Comparison of ENCODE assay signal across 1 cellular context in the genomic region with DNA sequence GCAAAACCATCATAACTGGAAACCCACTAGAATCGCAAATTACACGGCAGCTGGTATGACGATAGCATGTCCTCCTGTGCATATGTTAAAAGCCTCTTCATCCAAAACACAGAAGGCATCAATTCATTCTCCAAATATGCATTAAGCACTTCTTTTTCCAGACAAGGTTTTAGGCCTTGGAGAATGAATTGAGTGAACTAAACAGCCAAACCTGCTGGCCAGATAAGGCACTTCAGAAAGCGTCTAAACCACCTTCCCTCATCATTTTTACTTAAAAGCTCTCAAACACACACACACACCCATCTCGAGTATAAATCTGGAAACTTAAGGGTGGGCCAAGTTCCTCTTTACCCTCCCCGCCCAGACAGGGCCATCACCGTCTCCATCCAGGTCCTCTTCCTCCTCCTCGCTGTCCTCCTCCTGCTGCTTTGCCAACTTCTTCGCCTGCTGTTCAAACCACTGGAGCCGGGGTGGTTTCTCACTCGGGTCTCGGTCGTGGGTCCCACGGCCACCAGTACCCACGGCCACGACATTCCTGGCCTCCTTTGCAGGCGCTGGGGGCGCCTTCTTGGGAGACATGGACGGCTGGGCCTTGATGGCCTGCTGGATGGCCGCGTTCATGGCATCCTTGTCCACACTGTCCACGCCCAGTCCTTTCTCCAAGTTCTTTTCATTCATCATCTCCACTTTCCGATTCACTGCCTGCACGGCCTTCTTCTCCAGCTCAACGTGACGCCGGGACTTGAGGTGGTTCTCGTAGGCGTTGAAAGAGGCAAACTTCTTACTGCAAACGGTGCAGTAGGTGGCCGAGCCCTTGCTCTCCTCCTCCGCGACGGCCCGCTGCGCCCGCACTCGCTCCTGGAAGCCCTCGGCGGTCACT.
TF ChIP-seq lines count a peak whose summit lies in the region.

No MANE protein-coding gene starts in this region.

TF ChIP-seq in H1, 55 proteins besides CTCF, POLR2A, EP300 and RAD21:
- TF ChIP-seq, protein P1, sequence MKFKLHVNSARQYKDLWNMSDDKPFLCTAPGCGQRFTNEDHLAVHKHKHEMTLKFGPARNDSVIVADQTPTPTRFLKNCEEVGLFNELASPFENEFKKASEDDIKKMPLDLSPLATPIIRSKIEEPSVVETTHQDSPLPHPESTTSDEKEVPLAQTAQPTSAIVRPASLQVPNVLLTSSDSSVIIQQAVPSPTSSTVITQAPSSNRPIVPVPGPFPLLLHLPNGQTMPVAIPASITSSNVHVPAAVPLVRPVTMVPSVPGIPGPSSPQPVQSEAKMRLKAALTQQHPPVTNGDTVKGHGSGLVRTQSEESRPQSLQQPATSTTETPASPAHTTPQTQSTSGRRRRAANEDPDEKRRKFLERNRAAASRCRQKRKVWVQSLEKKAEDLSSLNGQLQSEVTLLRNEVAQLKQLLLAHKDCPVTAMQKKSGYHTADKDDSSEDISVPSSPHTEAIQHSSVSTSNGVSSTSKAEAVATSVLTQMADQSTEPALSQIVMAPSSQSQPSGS (IDR thresholded peaks at IDR 0.05; ENCODE audit: low read length) = no peak
- TF ChIP-seq SIN3A (conservative IDR thresholded peaks at IDR 0.05 in 1 of 2, IDR thresholded peaks at IDR 0.05 in 1 of 2; ENCODE audit: low read depth in 1 of 2, low read length in 2 of 2) = 0 out of 4 replicates have a peak, but pooled peaks of 1 of the 2 experiments have one; percentile 6
